9 cellular contexts compared by ENCODE assay signal in the genomic region with DNA sequence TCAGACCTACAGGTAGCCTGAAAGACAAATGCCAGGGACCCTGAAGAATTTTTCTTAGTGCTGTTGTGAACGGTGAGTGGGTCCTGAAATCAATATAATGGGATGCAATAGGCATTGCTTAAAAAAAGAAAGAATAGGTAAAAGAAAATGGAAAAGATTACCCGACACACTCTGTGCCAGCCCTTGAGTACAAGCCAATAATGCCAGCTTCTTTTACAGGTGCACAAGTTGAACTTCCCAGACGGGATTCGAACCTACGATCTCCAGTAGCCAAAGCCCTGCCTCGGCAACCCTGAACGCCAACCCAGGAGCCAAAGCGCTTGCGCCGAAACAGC. TPM values are rescaled to one million over a fixed set of nuclear protein-coding genes. Genes with fewer than 3 reads are reported as not detected.
A peak's percentile ranks its signal among the peaks of the same experiment; 100 is the strongest.
DNase-seq lines count a peak whose midpoint lies in the region; ATAC-seq and TF ChIP-seq lines count a peak whose summit lies in the region.
"Had no signal": no experiment of that assay in that cellular context is flagged by ENCODE, and none has a peak within 500 bp of the region (broad histone marks: within the 10 kb centered on the region; RNA-seq: fewer than 3 reads in every experiment).

No MANE protein-coding gene starts in this region.

- DNase-seq in GM12865 (ENCODE audit: low read depth) (no peak), SJCRH30 (no peak), esophagus squamous epithelium (lab: John Stamatoyannopoulos, UW) (no peak), retinal pigment epithelial cell (ENCODE audit: low read depth) (no peak), HCEC 1CT (no peak), NK-92 (lab: John Stamatoyannopoulos, UW; ENCODE audit: unreplicated experiment) (no peak)

- intact Hi-C loops in esophagus squamous epithelium (cut with DNase I) = no loop called here

- no peak overlapping the region; the same call in 1 of the 2 replicates for H3K27ac ChIP-seq in SJCRH30
- H3K27ac ChIP-seq in esophagus squamous epithelium = peak overlapping the region in 2 of 4 donors; percentile 13 to 50

- 13 to 39% methylated on average over 4 to 9 of the region's 10 CpGs for WGBS in esophagus squamous epithelium, 2 donors

- H3K4me3 ChIP-seq in GM12865 (ENCODE audit: low read depth, low read length) (peak overlapping the region; percentile 52), SJCRH30 (peak overlapping the region; percentile 74), esophagus squamous epithelium (peak overlapping the region in 3 of 4 donors; percentile 56 to 74 (median 58)), retinal pigment epithelial cell (ENCODE audit: low read length) (peak overlapping the region; percentile 40)

- H3K36me3 ChIP-seq in SJCRH30 = no peaks in the 10 kb centered on the region
- H3K36me3 ChIP-seq in esophagus squamous epithelium = no peaks in the 10 kb centered on the region

- no peaks in the 10 kb centered on the region for H3K27me3 ChIP-seq in SJCRH30
- no peaks in the 10 kb centered on the region for H3K27me3 ChIP-seq in esophagus squamous epithelium

- TF ChIP-seq CTCF in GM12865 (IDR thresholded peaks at IDR 0.05; ENCODE audit: insufficient read depth, low read depth, low read length, missing control alignments) (no peak), esophagus squamous epithelium (IDR thresholded peaks at IDR 0.05) (no peak), retinal pigment epithelial cell (conservative IDR thresholded peaks at IDR 0.05; ENCODE audit: low read depth, low read length) (no peak)

- ATAC-seq in HG03159 (IDR thresholded peaks at IDR 0.05; ENCODE audit: unreplicated experiment) (no peak), HG02763 (IDR thresholded peaks at IDR 0.05; ENCODE audit: unreplicated experiment) (no peak)

- no peak for TF ChIP-seq POLR2A in esophagus squamous epithelium (IDR thresholded peaks at IDR 0.05)

- no peaks in the 10 kb centered on the region for H3K9me3 ChIP-seq in SJCRH30 (replicated peaks)
- H3K9me3 ChIP-seq in esophagus squamous epithelium = no peaks in the 10 kb centered on the region

- H3K4me1 ChIP-seq in SJCRH30 (no peaks in the 10 kb centered on the region), esophagus squamous epithelium (peaks cover 0 to 15% (median 0%) of the 10 kb centered on the region in 3 donors)

RNA-seq across cellular contexts. Expression of a gene that starts 24.7 kb away (rescaled TPM):
- total RNA-seq in SJCRH30 (2014; rRNA removed; shearing (Covaris generic)) = not detected in 2 replicates
- not detected for total RNA-seq in esophagus squamous epithelium
- total RNA-seq: ureter had no signal

RNA-seq across cellular contexts. Expression of a gene that starts 40.3 kb away (rescaled TPM):
- 10.2 and 10.5 TPM in 2 replicates for total RNA-seq in SJCRH30 (2014; rRNA removed; shearing (Covaris generic))
- total RNA-seq in esophagus squamous epithelium = 10 to 100 TPM in 1 of 4 donors, 1 to 10 TPM in 3; 4.6 to 12.1 (median 8.2) TPM

RNA-seq across cellular contexts. Expression of a gene that starts 49.5 kb away (rescaled TPM):
- total RNA-seq in SJCRH30 (2014; rRNA removed; shearing (Covaris generic)) = not detected in 2 replicates
- not detected for total RNA-seq in esophagus squamous epithelium
- total RNA-seq: ureter had no signal

RNA-seq across cellular contexts. Expression of a gene that starts 53.2 kb away (rescaled TPM):
- not detected in 2 replicates for total RNA-seq in SJCRH30 (2014; rRNA removed; shearing (Covaris generic))
- 1 to 10 TPM; 1.2 to 7.1 (median 3.7) TPM for total RNA-seq in esophagus squamous epithelium
